ENCODE assay signal across 8 cellular contexts in the genomic region with DNA sequence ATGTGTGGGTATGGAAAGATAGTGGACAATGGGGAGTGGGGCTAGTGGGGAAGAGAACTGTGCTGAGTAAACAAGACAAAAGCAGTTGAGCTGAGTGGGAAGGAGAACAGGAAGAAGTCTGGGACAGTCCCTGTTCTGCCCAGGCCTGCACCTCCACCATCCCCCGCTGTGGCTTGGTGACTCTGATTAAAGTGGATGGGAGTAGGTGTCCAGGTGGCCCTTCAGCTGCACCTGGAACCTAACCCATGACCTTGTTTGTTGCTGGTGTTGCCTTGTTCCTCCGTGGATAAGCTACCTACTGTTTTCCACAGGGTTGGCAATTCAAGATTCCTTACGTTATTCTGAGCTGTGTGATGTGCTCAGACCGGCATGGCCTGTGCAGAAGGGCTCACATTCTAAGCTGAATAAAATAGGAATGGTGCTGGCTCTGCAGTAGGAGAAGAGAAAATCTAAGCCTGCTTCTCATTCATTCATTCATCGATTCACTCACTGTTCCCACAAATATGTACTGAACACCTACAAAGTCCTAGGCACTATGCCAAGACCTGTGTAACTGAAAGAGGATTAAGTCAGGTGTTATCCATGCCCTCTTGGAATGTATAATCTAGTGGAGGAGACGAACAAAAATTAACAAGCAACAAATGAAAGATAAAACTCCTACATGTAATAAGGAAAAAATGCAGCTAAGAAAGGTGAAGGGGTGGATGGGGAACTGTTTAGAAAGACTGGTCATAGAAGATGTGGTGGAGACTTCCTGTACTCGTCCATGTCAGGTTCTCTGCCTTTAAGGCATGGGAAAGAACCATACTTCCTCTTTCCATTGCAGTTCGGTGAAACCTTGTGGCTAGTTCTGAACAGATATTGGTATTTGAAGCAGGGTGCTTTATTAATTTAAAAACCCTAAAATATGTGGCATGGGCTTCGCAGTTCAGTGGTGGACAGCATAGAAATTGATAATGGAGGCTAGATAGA. TPM values are rescaled to one million over a fixed set of nuclear protein-coding genes. Genes with fewer than 3 reads are reported as not detected.
A peak's percentile ranks its signal among the peaks of the same experiment; 100 is the strongest.
DNase-seq lines count a peak whose midpoint lies in the region; ATAC-seq lines count a peak whose summit lies in the region.

No MANE protein-coding gene starts in this region.

- peak overlapping the region in 2 of 3 donors; percentile 3 to 48 for H3K27ac Mint-ChIP-seq in IgD-negative memory B cell

- H3K27me3 Mint-ChIP-seq in IgD-negative memory B cell: no peaks in the 10 kb centered on the region

- H3K4me3 Mint-ChIP-seq in IgD-negative memory B cell: peak overlapping the region in 2 of 4 donors; percentile 39 to 88

- DNase-seq in A172 (ENCODE audit: low spot score) (no peak), NCI-H748 (lab: John Stamatoyannopoulos, UW; ENCODE audit: unreplicated experiment) (no peak), nucleus accumbens (lab: John Stamatoyannopoulos, UW) (no peak), T-helper 2 cell (no peak)

- H3K36me3 Mint-ChIP-seq in IgD-negative memory B cell: peaks cover 1% of the 10 kb centered on the region

- no peaks in the 10 kb centered on the region for H3K9me3 Mint-ChIP-seq in IgD-negative memory B cell

- ATAC-seq in GM18499 (IDR thresholded peaks at IDR 0.05; ENCODE audit: insufficient read depth, unreplicated experiment) (peak; percentile 82), GM21619 (IDR thresholded peaks at IDR 0.05; ENCODE audit: unreplicated experiment) (peak; percentile 76), esophagus mucosa (peak; percentile 81)

- H3K4me1 Mint-ChIP-seq in IgD-negative memory B cell: peaks cover 18 to 20% (median 18%) of the 10 kb centered on the region in 3 donors

RNA-seq across cellular contexts. Expression of a gene that starts 10.1 kb away (rescaled TPM):
- polyA plus RNA-seq in IgD-negative memory B cell: 307 TPM
- 0.20 TPM for total RNA-seq in esophagus mucosa
- not detected in 2 replicates for total RNA-seq in A172 (2014; rRNA removed; shearing (Covaris generic))
